8 cellular contexts compared by ENCODE assay signal in genomic region chrX:12770440-12770839, GRCh38. TPM values are rescaled to one million over a fixed set of nuclear protein-coding genes. Genes with fewer than 3 reads are reported as not detected.
DNase-seq lines count a peak whose midpoint lies in the region; ATAC-seq and TF ChIP-seq lines count a peak whose summit lies in the region.

No MANE protein-coding gene starts in this region.

- H3K79me2 ChIP-seq in PC-9 (ENCODE audit: low read depth) = no peaks in the 10 kb centered on the region

- peaks cover 5% of the 10 kb centered on the region for H3K4me1 Mint-ChIP-seq in stimulated activated effector memory CD8-positive, alpha-beta T cell treated with anti-CD3 and anti-CD28 coated beads, Interleukin-12 subunit alpha, Interleukin-12 subunit beta, amount 100 ng/mL, for 72 hours

- POLR2A ChIA-PET in PC-9 (lab: Charles Lee; ENCODE audit: unreplicated experiment) = no interaction called here

- ATAC-seq in GM18867 (IDR thresholded peaks at IDR 0.05; ENCODE audit: unreplicated experiment) = peak; percentile 41
- ATAC-seq in stimulated activated effector memory CD8-positive, alpha-beta T cell treated with anti-CD3 and anti-CD28 coated beads, Interleukin-12 subunit alpha, Interleukin-12 subunit beta, amount 100 ng/mL, for 72 hours = no peak

- H3K9me3 ChIP-seq in PC-9 (ENCODE audit: insufficient read depth, low read depth) (no peaks in the 10 kb centered on the region), thyroid gland (no peaks in the 10 kb centered on the region)

- H3K4me1 ChIP-seq in PC-9 (replicated peaks; ENCODE audit: insufficient read depth) (no peaks in the 10 kb centered on the region; the same call in 1 of the 2 replicates), thyroid gland (no peaks in the 10 kb centered on the region)

- no peak overlapping the region for H3K4me2 ChIP-seq in PC-9

- H3K27ac ChIP-seq in PC-9 (no peak overlapping the region), thyroid gland (no peak overlapping the region)

- H3K27me3 ChIP-seq in PC-9 (ENCODE audit: insufficient read depth, low read depth) = no peaks in the 10 kb centered on the region
- peaks cover 12% of the 10 kb centered on the region for H3K27me3 ChIP-seq in thyroid gland

- no peaks in the 10 kb centered on the region for H4K20me1 ChIP-seq in PC-9 (ENCODE audit: insufficient read depth)

- H2AFZ ChIP-seq in PC-9 = no peak overlapping the region

- WGBS in thyroid gland, 2 donors = 41 to 48% methylated on average over 5 of the region's 5 CpGs

- TF ChIP-seq CTCF in AG09319 (IDR thresholded peaks at IDR 0.05; ENCODE audit: low read depth, low read length) (peak; percentile 42), PC-9 (conservative IDR thresholded peaks at IDR 0.05) (peak; percentile 75), fibroblast of pulmonary artery (IDR thresholded peaks at IDR 0.05; ENCODE audit: low read length, missing control alignments) (peak; percentile 39), thyroid gland (IDR thresholded peaks at IDR 0.05) (peak in 5 of 6 experiments; percentile 18 to 49 (median 35))

- no peaks in the 10 kb centered on the region for H3K36me3 Mint-ChIP-seq in stimulated activated effector memory CD8-positive, alpha-beta T cell treated with anti-CD3 and anti-CD28 coated beads, Interleukin-12 subunit alpha, Interleukin-12 subunit beta, amount 100 ng/mL, for 72 hours

- no peak for DNase-seq in AG09319 (ENCODE audit: extremely low read depth, low read depth)
- DNase-seq in PC-9 = no peak
- peak; percentile 50 for DNase-seq in fibroblast of pulmonary artery (ENCODE audit: low read depth)
- DNase-seq in thyroid gland = no peak
- no peak for DNase-seq in occipital lobe (lab: John Stamatoyannopoulos, UW)
- no peak for DNase-seq in stimulated activated effector memory CD8-positive, alpha-beta T cell treated with anti-CD3 and anti-CD28 coated beads, Interleukin-12 subunit alpha, Interleukin-12 subunit beta, amount 100 ng/mL, for 72 hours (ENCODE audit: low spot score in 2 of 2)
- no peak for DNase-seq in NK-92 (lab: John Stamatoyannopoulos, UW; ENCODE audit: unreplicated experiment)

- CTCF ChIA-PET in PC-9 (lab: Charles Lee) = interaction anchor here (0.5 to 0.6 kb wide), 2 partner anchors 767 to 1028 kb away, joined by 3 to 4 read pairs; no protein-coding TSS in a partner anchor

- H3K36me3 ChIP-seq in PC-9 (ENCODE audit: low read depth) (no peaks in the 10 kb centered on the region), thyroid gland (no peaks in the 10 kb centered on the region)

- no TSS peak for BruUV-seq in PC-9 (replicated peaks; lab: Mats Ljungman, UMichigan)

- no peaks in the 10 kb centered on the region for H3K9me2 ChIP-seq in PC-9 (ENCODE audit: insufficient read depth)

- H3K9me3 Mint-ChIP-seq in stimulated activated effector memory CD8-positive, alpha-beta T cell treated with anti-CD3 and anti-CD28 coated beads, Interleukin-12 subunit alpha, Interleukin-12 subunit beta, amount 100 ng/mL, for 72 hours = no peaks in the 10 kb centered on the region

- H3F3A ChIP-seq in PC-9 (ENCODE audit: insufficient read depth, low read depth) = no peaks in the 10 kb centered on the region

- no peak for TF ChIP-seq POLR2A in thyroid gland (IDR thresholded peaks at IDR 0.05)

- intact Hi-C loops in PC-9 (cut with micrococcal nuclease; ENCODE audit: unreplicated experiment) = loop anchor here (1.0 to 10.0 kb wide), 3 partner anchors 61 to 1236 kb away; no protein-coding TSS in a partner anchor
- intact Hi-C loops in thyroid gland (cut with DNase I) = no loop called here

- H3K27ac Mint-ChIP-seq in stimulated activated effector memory CD8-positive, alpha-beta T cell treated with anti-CD3 and anti-CD28 coated beads, Interleukin-12 subunit alpha, Interleukin-12 subunit beta, amount 100 ng/mL, for 72 hours = no peak overlapping the region

- H3K4me3 Mint-ChIP-seq in stimulated activated effector memory CD8-positive, alpha-beta T cell treated with anti-CD3 and anti-CD28 coated beads, Interleukin-12 subunit alpha, Interleukin-12 subunit beta, amount 100 ng/mL, for 72 hours = no peak overlapping the region

- no peak overlapping the region for H3K4me3 ChIP-seq in PC-9
- H3K4me3 ChIP-seq in fibroblast of pulmonary artery (replicated peaks; ENCODE audit: low read depth, low read length) = no peak overlapping the region
- no peak overlapping the region for H3K4me3 ChIP-seq in thyroid gland (replicated peaks in 1 of 3)

RNA-seq across cellular contexts. Expression of gene PRPS2, which starts 20.8 kb away (rescaled TPM):
- 72.0 and 107 TPM in 2 replicates for total RNA-seq in PC-9 (2021)
- 10 to 100 TPM; 16.6 to 31.7 (median 27.2) TPM for total RNA-seq in thyroid gland
- 73.3 TPM for total RNA-seq in occipital lobe
